16 cellular contexts compared by ENCODE assay signal in the genomic region with DNA sequence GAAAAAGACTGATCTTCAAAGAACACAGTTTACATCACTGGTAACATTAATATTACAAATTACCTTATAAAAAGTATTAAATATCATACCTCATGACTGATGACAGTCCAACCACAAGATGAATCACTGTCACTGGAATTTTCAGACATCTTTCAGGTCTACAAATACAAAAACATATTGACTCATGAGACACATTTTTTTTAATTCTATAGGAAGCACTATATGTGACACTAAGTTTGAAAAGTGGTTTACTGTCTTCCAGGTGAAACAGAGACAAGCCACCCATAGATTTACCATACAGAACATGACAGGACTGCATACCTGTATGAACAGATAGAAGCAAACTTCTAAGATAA. TPM values are rescaled to one million over a fixed set of nuclear protein-coding genes. Genes with fewer than 3 reads are reported as not detected.
DNase-seq lines count a peak whose midpoint lies in the region; ATAC-seq, FAIRE-seq and TF ChIP-seq lines count a peak whose summit lies in the region.
"Had no signal": no experiment of that assay in that cellular context is flagged by ENCODE, and none has a peak within 500 bp of the region (broad histone marks: within the 10 kb centered on the region; RNA-seq: fewer than 3 reads in every experiment).

No MANE protein-coding gene starts in this region.

- peak; percentile 6 for DNase-seq in AG10803 (ENCODE audit: low read depth)
- peak; percentile 65 for DNase-seq in HT1080 (ENCODE audit: low read depth)
- DNase-seq in astrocyte (ENCODE audit: low read depth): peak; percentile 36
- peak; percentile 49 for DNase-seq in kidney tubule cell (ENCODE audit: low spot score)
- no peak for DNase-seq in NCI-H2196 treated with DMSO at 0.1 percent for 48 hours (lab: John Stamatoyannopoulos, UW; ENCODE audit: unreplicated experiment)
- no peak for DNase-seq in kidney
- DNase-seq: aorta; DMS79; NCI-H1417 treated with DMSO at 0.1 percent for 48 hours; stimulated activated CD4-positive, alpha-beta T cell treated with anti-CD3 and anti-CD28 coated beads, Interleukin-1b, Interleukin-23, amount 100 ng/mL, for 48 hours; trophoblast cell had no signal

- H3K4me1 ChIP-seq in astrocyte (ENCODE audit: insufficient read depth, low read length) (peaks cover 11% of the 10 kb centered on the region), kidney (ENCODE audit: control insufficient read depth in 1 of 2, insufficient read depth in 1 of 2, low read depth in 1 of 2, low read length in 2 of 2) (no peaks in the 10 kb centered on the region)

- no peak overlapping the region for H3K4me3 Mint-ChIP-seq in astrocyte (ENCODE audit: unreplicated experiment)
- H3K4me3 Mint-ChIP-seq: B cell, IgD-negative memory B cell had no signal

- no peaks in the 10 kb centered on the region for H3K27me3 Mint-ChIP-seq in astrocyte (ENCODE audit: low read depth, unreplicated experiment)
- H3K27me3 Mint-ChIP-seq: B cell, IgD-negative memory B cell had no signal

- H3K9me3 ChIP-seq in astrocyte (ENCODE audit: insufficient read depth, low read depth, low read length): no peaks in the 10 kb centered on the region
- H3K9me3 ChIP-seq in kidney (ENCODE audit: control insufficient read depth in 1 of 2, low read length in 2 of 2): no peaks in the 10 kb centered on the region

- H3K9ac ChIP-seq in astrocyte (ENCODE audit: low read length): no peak overlapping the region
- no peak overlapping the region for H3K9ac ChIP-seq in kidney (ENCODE audit: low read length in 2 of 2)

- peak overlapping the region; percentile 46 for H3K27ac ChIP-seq in astrocyte (ENCODE audit: low read depth, low read length)
- no peak overlapping the region for H3K27ac ChIP-seq in kidney (ENCODE audit: low read depth in 2 of 2, low read length in 2 of 2)

- peaks cover 2% of the 10 kb centered on the region for H3K36me3 ChIP-seq in astrocyte (ENCODE audit: insufficient read depth, low read length)
- H3K36me3 ChIP-seq in kidney (ENCODE audit: control insufficient read depth in 1 of 2, insufficient read depth in 2 of 2, low read length in 2 of 2): peaks cover 2% of the 10 kb centered on the region in 2 donors

- H3K4me3 ChIP-seq in AG10803 (ENCODE audit: low read length): no peak overlapping the region
- no peak overlapping the region for H3K4me3 ChIP-seq in astrocyte (ENCODE audit: insufficient read depth, low read depth, low read length)
- no peak overlapping the region for H3K4me3 ChIP-seq in kidney (ENCODE audit: low read length in 2 of 2)

- H4K20me1 ChIP-seq in astrocyte (ENCODE audit: insufficient read depth, low read length): no peaks in the 10 kb centered on the region

- peaks cover 3% of the 10 kb centered on the region for H3K79me2 ChIP-seq in astrocyte (ENCODE audit: insufficient read depth, low read length)

- no peaks in the 10 kb centered on the region for H3K27me3 ChIP-seq in astrocyte (ENCODE audit: insufficient read depth, low read length)

- peaks cover 7% of the 10 kb centered on the region for H3K36me3 Mint-ChIP-seq in astrocyte (ENCODE audit: low read depth, unreplicated experiment)

- no peak overlapping the region for H3K27ac Mint-ChIP-seq in astrocyte (ENCODE audit: unreplicated experiment)
- H3K27ac Mint-ChIP-seq: B cell had no signal

- FAIRE-seq in astrocyte (lab: Jason Lieb, UNC) (no peak), kidney (lab: Jason Lieb, UNC) (no peak)
- FAIRE-seq: islet of Langerhans had no signal

- no peak overlapping the region for H2AFZ ChIP-seq in astrocyte (ENCODE audit: low read depth, low read length)

- no peak for ATAC-seq in HG03025 (IDR thresholded peaks at IDR 0.05; ENCODE audit: low FRiP score, unreplicated experiment)
- no peak for ATAC-seq in HG03469 (IDR thresholded peaks at IDR 0.05; ENCODE audit: unreplicated experiment)

- no peaks in the 10 kb centered on the region for H3K9me3 Mint-ChIP-seq in astrocyte (ENCODE audit: unreplicated experiment)
- H3K9me3 Mint-ChIP-seq: IgD-negative memory B cell had no signal

- no peak for TF ChIP-seq CTCF in AG10803 (conservative IDR thresholded peaks at IDR 0.05; ENCODE audit: low read length)
- no peak for TF ChIP-seq CTCF in astrocyte (IDR thresholded peaks at IDR 0.05; ENCODE audit: insufficient read depth, low read depth, low read length)
- TF ChIP-seq CTCF in kidney (IDR thresholded peaks at IDR 0.05; ENCODE audit: borderline replicate concordance, extremely low read depth, insufficient read depth): no peak

- peaks cover 6% of the 10 kb centered on the region for H3K4me1 Mint-ChIP-seq in astrocyte (ENCODE audit: low read depth, unreplicated experiment)
- H3K4me1 Mint-ChIP-seq: B cell had no signal

- H3K4me2 ChIP-seq in astrocyte (ENCODE audit: low read length): peak overlapping the region; percentile 21

- intact Hi-C loops in kidney (cut with DNase I): no loop called here

RNA-seq across cellular contexts. Expression of a gene that starts 18.9 kb away (rescaled TPM):
- 12.8 and 14.6 TPM in 2 replicates for total RNA-seq in HT1080 (2014; rRNA removed; shearing (Covaris generic))
- 16.5 and 23.3 TPM in 2 replicates for polyA plus RNA-seq in HT1080 (2015; cell fraction: cytosol; rRNA removed)
- polyA plus RNA-seq in HT1080 (2015; cell fraction: nucleus; rRNA removed): 46.1 and 49.6 TPM in 2 replicates
- total RNA-seq in astrocyte: 56.3 and 63.1 TPM in 2 replicates
- total RNA-seq in kidney: 93.8 TPM
- 44.4 TPM for polyA plus RNA-seq in kidney (ENCODE audit: insufficient read depth, low read depth, low replicate concordance)

RNA-seq across cellular contexts. Expression of a gene that starts 19.0 kb away (rescaled TPM):
- total RNA-seq in HT1080 (2014; rRNA removed; shearing (Covaris generic)): 0.27 and 1.00 TPM in 2 replicates
- polyA plus RNA-seq in HT1080 (2015; cell fraction: cytosol; rRNA removed): 2.0 and 2.9 TPM in 2 replicates
- polyA plus RNA-seq in HT1080 (2015; cell fraction: nucleus; rRNA removed): 0.70 and 0.96 TPM in 2 replicates
- 1.6 and 2.6 TPM in 2 replicates for total RNA-seq in astrocyte
- 2.7 TPM for total RNA-seq in kidney
- 9.6 TPM for polyA plus RNA-seq in kidney (ENCODE audit: insufficient read depth, low read depth, low replicate concordance)

Comparison
In these comparisons a context has a peak if more than half of its experiments do, and no peak if none do; other contexts are left out.
1. DNase-seq: peak in AG10803 (single experiment), HT1080 (single experiment), astrocyte (single experiment) and kidney tubule cell (single experiment); none in NCI-H2196 treated with DMSO at 0.1 percent for 48 hours (single experiment) and kidney (single experiment).